21 cellular contexts compared by ENCODE assay signal in genomic region chr16:31439519-31439918, GRCh38. TPM values are rescaled to one million over a fixed set of nuclear protein-coding genes. Genes with fewer than 3 reads are reported as not detected.
A peak's percentile ranks its signal among the peaks of the same experiment; 100 is the strongest.
DNase-seq lines count a peak whose midpoint lies in the region; ATAC-seq and TF ChIP-seq lines count a peak whose summit lies in the region.
"Had no signal": no experiment of that assay in that cellular context is flagged by ENCODE, and none has a peak within 500 bp of the region (broad histone marks: within the 10 kb centered on the region; RNA-seq: fewer than 3 reads in every experiment).

No MANE protein-coding gene starts in this region.

- CTCF ChIA-PET in activated CD4-positive, alpha-beta T cell treated with anti-CD3 and anti-CD28 coated beads for 36 hours (lab: Charles Lee): no interaction called here
- CTCF ChIA-PET in activated CD4-positive, alpha-beta T cell treated with anti-CD3 and anti-CD28 coated beads, Interleukin-2, amount 10 ng/mL, durations not matched to agents 7 days and 5 days (lab: Charles Lee): interaction anchor here (1.1 kb wide), 1 partner anchor 57 kb away, joined by 4 read pairs; no protein-coding TSS in a partner anchor

- TF ChIP-seq CTCF in left ventricle myocardium inferior (IDR thresholded peaks at IDR 0.05; ENCODE audit: borderline replicate concordance) (no peak), heart right ventricle (IDR thresholded peaks at IDR 0.05) (no peak), gastrocnemius medialis (IDR thresholded peaks at IDR 0.05 in 4 of 5, conservative IDR thresholded peaks at IDR 0.05 in 1 of 5) (no peak)

- H3K27ac Mint-ChIP-seq in activated CD4-positive, alpha-beta T cell treated with anti-CD3 and anti-CD28 coated beads for 36 hours: no peak overlapping the region
- H3K27ac Mint-ChIP-seq in activated CD4-positive, alpha-beta T cell treated with anti-CD3 and anti-CD28 coated beads, Interleukin-2, amount 10 ng/mL, durations not matched to agents 7 days and 5 days: no peak overlapping the region
- peak overlapping the region; percentile 12 for H3K27ac Mint-ChIP-seq in activated T-helper 17 cell treated with anti-CD3 and anti-CD28 coated beads, Interleukin-2, amount 50 U/mL, for 72 hours
- H3K27ac Mint-ChIP-seq: HFFc6 had no signal

- in situ Hi-C loops in gastrocnemius medialis (cut with MboI; ENCODE audit: low sequenced_read_pairs in 4 of 4): loop anchor here in 2 of 4 donors (25.0 kb wide), 2 partner anchors 452 to 477 kb away; partner anchors contain the start of genes HSD3B7 (in 1 of the 2) and SETD1A (in 1 of the 2)

- peaks cover 2% of the 10 kb centered on the region for H3K27me3 Mint-ChIP-seq in activated CD4-positive, alpha-beta T cell treated with anti-CD3 and anti-CD28 coated beads for 36 hours
- peaks cover 1% of the 10 kb centered on the region for H3K27me3 Mint-ChIP-seq in activated CD4-positive, alpha-beta T cell treated with anti-CD3 and anti-CD28 coated beads, Interleukin-2, amount 10 ng/mL, durations not matched to agents 7 days and 5 days
- no peaks in the 10 kb centered on the region for H3K27me3 Mint-ChIP-seq in activated T-helper 17 cell treated with anti-CD3 and anti-CD28 coated beads, Interleukin-2, amount 50 U/mL, for 72 hours

- H3K4me1 ChIP-seq in left ventricle myocardium inferior (peaks cover 41% of the 10 kb centered on the region), heart right ventricle (peaks cover 0 to 37% (median 12%) of the 10 kb centered on the region in 9 donors), gastrocnemius medialis (peaks cover 19 to 21% of the 10 kb centered on the region in 2 donors)

- peak; percentile 21 for ATAC-seq in activated CD4-positive, alpha-beta T cell treated with anti-CD3 and anti-CD28 coated beads for 36 hours
- ATAC-seq in heart right ventricle: no peak
- ATAC-seq in activated T-helper 17 cell treated with anti-CD3 and anti-CD28 coated beads, Interleukin-2, amount 50 U/mL, for 72 hours (replicated peaks): peak; percentile 60
- no peak for ATAC-seq in gastrocnemius medialis
- no peak for ATAC-seq in sciatic nerve
- no peak for ATAC-seq in left colon
- ATAC-seq: PC-3 had no signal

- no peak for DNase-seq in activated CD4-positive, alpha-beta T cell treated with anti-CD3 and anti-CD28 coated beads for 36 hours
- no peak for DNase-seq in activated CD4-positive, alpha-beta T cell treated with anti-CD3 and anti-CD28 coated beads, Interleukin-2, amount 10 ng/mL, durations not matched to agents 7 days and 5 days
- DNase-seq in left ventricle myocardium inferior (no peak), heart right ventricle (no peak), gastrocnemius medialis (no peak), sciatic nerve (ENCODE audit: low spot score) (no peak), left colon (no peak)
- DNase-seq: AML-193, DMS79 treated with DMSO at 0.1 percent for 48 hours, H7, HFFc6, NCI-H1417 treated with DMSO at 0.1 percent for 48 hours, NCI-H1930, NCI-H226, NCI-H524, NCI-H82, PC-3, RPMI8226 had no signal

- 68 to 73% methylated on average over 3 of the region's 3 CpGs for WGBS in heart right ventricle, 2 donors

- H3K27me3 ChIP-seq in left ventricle myocardium inferior (ENCODE audit: low read depth) (no peaks in the 10 kb centered on the region), heart right ventricle (no peaks in the 10 kb centered on the region), gastrocnemius medialis (no peaks in the 10 kb centered on the region)

- POLR2A ChIA-PET in activated CD4-positive, alpha-beta T cell treated with anti-CD3 and anti-CD28 coated beads for 36 hours (lab: Charles Lee): no interaction called here
- POLR2A ChIA-PET in activated CD4-positive, alpha-beta T cell treated with anti-CD3 and anti-CD28 coated beads, Interleukin-2, amount 10 ng/mL, durations not matched to agents 7 days and 5 days (lab: Charles Lee): no interaction called here

- no peak overlapping the region for H3K4me3 Mint-ChIP-seq in activated CD4-positive, alpha-beta T cell treated with anti-CD3 and anti-CD28 coated beads for 36 hours
- H3K4me3 Mint-ChIP-seq in activated CD4-positive, alpha-beta T cell treated with anti-CD3 and anti-CD28 coated beads, Interleukin-2, amount 10 ng/mL, durations not matched to agents 7 days and 5 days: no peak overlapping the region
- H3K4me3 Mint-ChIP-seq in activated T-helper 17 cell treated with anti-CD3 and anti-CD28 coated beads, Interleukin-2, amount 50 U/mL, for 72 hours: peak overlapping the region; percentile 22
- H3K4me3 Mint-ChIP-seq: HFFc6 had no signal

- no peaks in the 10 kb centered on the region for H3K36me3 ChIP-seq in left ventricle myocardium inferior
- H3K36me3 ChIP-seq in heart right ventricle: peaks cover 0 to 4% (median 0%) of the 10 kb centered on the region in 9 donors
- H3K36me3 ChIP-seq in gastrocnemius medialis: no peaks in the 10 kb centered on the region

- H3K4me1 Mint-ChIP-seq in activated CD4-positive, alpha-beta T cell treated with anti-CD3 and anti-CD28 coated beads for 36 hours: peaks cover 18% of the 10 kb centered on the region
- peaks cover 19% of the 10 kb centered on the region for H3K4me1 Mint-ChIP-seq in activated CD4-positive, alpha-beta T cell treated with anti-CD3 and anti-CD28 coated beads, Interleukin-2, amount 10 ng/mL, durations not matched to agents 7 days and 5 days
- peaks cover 14% of the 10 kb centered on the region for H3K4me1 Mint-ChIP-seq in activated T-helper 17 cell treated with anti-CD3 and anti-CD28 coated beads, Interleukin-2, amount 50 U/mL, for 72 hours

- H3K4me3 ChIP-seq in left ventricle myocardium inferior (no peak overlapping the region), heart right ventricle (no peak overlapping the region), gastrocnemius medialis (no peak overlapping the region)

- no peaks in the 10 kb centered on the region for H3K9me3 Mint-ChIP-seq in activated CD4-positive, alpha-beta T cell treated with anti-CD3 and anti-CD28 coated beads for 36 hours (ENCODE audit: low read depth)
- H3K9me3 Mint-ChIP-seq in activated CD4-positive, alpha-beta T cell treated with anti-CD3 and anti-CD28 coated beads, Interleukin-2, amount 10 ng/mL, durations not matched to agents 7 days and 5 days: no peaks in the 10 kb centered on the region
- no peaks in the 10 kb centered on the region for H3K9me3 Mint-ChIP-seq in activated T-helper 17 cell treated with anti-CD3 and anti-CD28 coated beads, Interleukin-2, amount 50 U/mL, for 72 hours
- H3K9me3 Mint-ChIP-seq: HFFc6 had no signal

- no peaks in the 10 kb centered on the region for H3K9me3 ChIP-seq in left ventricle myocardium inferior (replicated peaks)
- H3K9me3 ChIP-seq in heart right ventricle: no peaks in the 10 kb centered on the region
- H3K9me3 ChIP-seq in gastrocnemius medialis: no peaks in the 10 kb centered on the region

- TF ChIP-seq POLR2A in gastrocnemius medialis (IDR thresholded peaks at IDR 0.05): no peak

- H3K27ac ChIP-seq in left ventricle myocardium inferior (replicated peaks): peak overlapping the region; percentile 96
- H3K27ac ChIP-seq in heart right ventricle: peak overlapping the region in 1 of 10 donors; percentile 39
- H3K27ac ChIP-seq in gastrocnemius medialis: peak overlapping the region; percentile 87 to 99 (median 96)
- H3K27ac ChIP-seq: 22Rv1 had no signal

- no peaks in the 10 kb centered on the region for H3K36me3 Mint-ChIP-seq in activated CD4-positive, alpha-beta T cell treated with anti-CD3 and anti-CD28 coated beads for 36 hours (ENCODE audit: low read depth)
- H3K36me3 Mint-ChIP-seq in activated CD4-positive, alpha-beta T cell treated with anti-CD3 and anti-CD28 coated beads, Interleukin-2, amount 10 ng/mL, durations not matched to agents 7 days and 5 days (ENCODE audit: low read depth): no peaks in the 10 kb centered on the region
- no peaks in the 10 kb centered on the region for H3K36me3 Mint-ChIP-seq in activated T-helper 17 cell treated with anti-CD3 and anti-CD28 coated beads, Interleukin-2, amount 50 U/mL, for 72 hours (ENCODE audit: low read depth)

- intact Hi-C loops in activated CD4-positive, alpha-beta T cell treated with anti-CD3 and anti-CD28 coated beads for 36 hours (cut with DNase I, micrococcal nuclease): no loop called here
- intact Hi-C loops in left ventricle myocardium inferior (cut with micrococcal nuclease) (no loop called here), heart right ventricle (cut with DNase I) (no loop called here), gastrocnemius medialis (cut with DNase I; ENCODE audit: low total_unique reads) (no loop called here), sciatic nerve (cut with DNase I) (no loop called here), left colon (cut with DNase I, micrococcal nuclease) (no loop called here)

RNA-seq across cellular contexts. Expression of gene ZNF843, which starts 3.1 kb away (rescaled TPM):
- total RNA-seq in activated CD4-positive, alpha-beta T cell treated with anti-CD3 and anti-CD28 coated beads for 36 hours: under 1 TPM; 0.16 to 0.18 TPM
- under 1 TPM; 0.07 to 0.12 TPM for total RNA-seq in activated CD4-positive, alpha-beta T cell treated with anti-CD3 and anti-CD28 coated beads, Interleukin-2, amount 10 ng/mL, durations not matched to agents 7 days and 5 days
- total RNA-seq in left ventricle myocardium inferior (3.2 TPM), heart right ventricle (1 to 10 TPM; 1.9 to 5.4 (median 2.7) TPM), gastrocnemius medialis (1 to 10 TPM in 3 of 4 donors, under 1 TPM in 1; 0.65 to 3.0 (median 1.5) TPM), sciatic nerve (1.5 TPM), left colon (under 1 TPM; 0.31 to 0.39 TPM)
- polyA plus RNA-seq in heart right ventricle: 1 to 10 TPM in 1 of 2 donors, under 1 TPM in 1; 0.22 to 1.5 TPM
- under 1 TPM; 0.09 to 0.37 TPM for total RNA-seq in activated T-helper 17 cell treated with anti-CD3 and anti-CD28 coated beads, Interleukin-2, amount 50 U/mL, for 72 hours
- total RNA-seq: PC-3 had no signal

RNA-seq across cellular contexts. Expression of gene COX6A2, which starts 11.4 kb away (rescaled TPM):
- not detected for total RNA-seq in activated CD4-positive, alpha-beta T cell treated with anti-CD3 and anti-CD28 coated beads for 36 hours
- not detected for total RNA-seq in activated CD4-positive, alpha-beta T cell treated with anti-CD3 and anti-CD28 coated beads, Interleukin-2, amount 10 ng/mL, durations not matched to agents 7 days and 5 days
- total RNA-seq in left ventricle myocardium inferior (1,568 TPM), heart right ventricle (1,000 to 10,000 TPM in 8 of 10 donors, 100 to 1,000 TPM in 2; 615 to 1,697 (median 1,335) TPM), gastrocnemius medialis (1,000 to 10,000 TPM in 1 of 4 donors, 100 to 1,000 TPM in 3; 597 to 1,192 (median 930) TPM), sciatic nerve (not detected), left colon (not detected)
- polyA plus RNA-seq in heart right ventricle: 1,000 to 10,000 TPM; 1,540 to 9,450 TPM
- not detected for total RNA-seq in activated T-helper 17 cell treated with anti-CD3 and anti-CD28 coated beads, Interleukin-2, amount 50 U/mL, for 72 hours
- total RNA-seq: G401, H7, HFFc6, PC-3 had no signal

RNA-seq across cellular contexts. Expression of gene ARMC5, which starts 19.8 kb away (rescaled TPM):
- 1 to 10 TPM; 7.0 to 7.9 TPM for total RNA-seq in activated CD4-positive, alpha-beta T cell treated with anti-CD3 and anti-CD28 coated beads for 36 hours
- 10 to 100 TPM; 11.4 to 12.3 TPM for total RNA-seq in activated CD4-positive, alpha-beta T cell treated with anti-CD3 and anti-CD28 coated beads, Interleukin-2, amount 10 ng/mL, durations not matched to agents 7 days and 5 days
- 5.8 TPM for total RNA-seq in left ventricle myocardium inferior
- total RNA-seq in heart right ventricle: 1 to 10 TPM; 3.8 to 7.8 (median 6.4) TPM
- 10 to 100 TPM in 1 of 2 donors, 1 to 10 TPM in 1; 8.4 to 11.9 TPM for polyA plus RNA-seq in heart right ventricle
- 10 to 100 TPM; 11.9 to 17.9 TPM for total RNA-seq in activated T-helper 17 cell treated with anti-CD3 and anti-CD28 coated beads, Interleukin-2, amount 50 U/mL, for 72 hours
- total RNA-seq in gastrocnemius medialis: 10 to 100 TPM; 13.9 to 24.3 (median 19.4) TPM
- total RNA-seq in sciatic nerve: 10.0 TPM
- total RNA-seq in left colon: 1 to 10 TPM; 7.0 to 8.5 TPM

RNA-seq across cellular contexts. Expression of gene TGFB1I1, which starts 32.4 kb away (rescaled TPM):
- total RNA-seq in activated CD4-positive, alpha-beta T cell treated with anti-CD3 and anti-CD28 coated beads for 36 hours: 1 to 10 TPM in 1 of 2 experiments, under 1 TPM in 1; 0.80 to 1.1 TPM
- total RNA-seq in activated CD4-positive, alpha-beta T cell treated with anti-CD3 and anti-CD28 coated beads, Interleukin-2, amount 10 ng/mL, durations not matched to agents 7 days and 5 days: under 1 TPM; 0.20 to 0.48 TPM
- 15.6 TPM for total RNA-seq in left ventricle myocardium inferior
- total RNA-seq in heart right ventricle: 10 to 100 TPM; 11.3 to 43.0 (median 16.7) TPM
- 10 to 100 TPM; 20.8 to 37.3 TPM for polyA plus RNA-seq in heart right ventricle
- total RNA-seq in activated T-helper 17 cell treated with anti-CD3 and anti-CD28 coated beads, Interleukin-2, amount 50 U/mL, for 72 hours: 1 to 10 TPM; 2.7 to 5.6 TPM
- total RNA-seq in gastrocnemius medialis: 10 to 100 TPM in 1 of 4 donors, 1 to 10 TPM in 3; 4.6 to 14.4 (median 7.4) TPM
- 66.3 TPM for total RNA-seq in sciatic nerve
- 10 to 100 TPM in 1 of 2 donors, 1 to 10 TPM in 1; 7.4 to 42.8 TPM for total RNA-seq in left colon

RNA-seq across cellular contexts. Expression of gene SLC5A2, which starts 43.4 kb away (rescaled TPM):
- under 1 TPM; 0.11 TPM for total RNA-seq in activated CD4-positive, alpha-beta T cell treated with anti-CD3 and anti-CD28 coated beads for 36 hours
- total RNA-seq in activated CD4-positive, alpha-beta T cell treated with anti-CD3 and anti-CD28 coated beads, Interleukin-2, amount 10 ng/mL, durations not matched to agents 7 days and 5 days: under 1 TPM in 1 of 2 experiments, not detected in 1; 0.52 TPM
- total RNA-seq in left ventricle myocardium inferior (not detected), heart right ventricle (not detected), gastrocnemius medialis (not detected), sciatic nerve (not detected), left colon (under 1 TPM; 0.28 to 0.79 TPM)
- polyA plus RNA-seq in heart right ventricle: 1 to 10 TPM in 1 of 2 donors, under 1 TPM in 1; 0.77 to 1.9 TPM
- 1 to 10 TPM in 1 of 2 donors, under 1 TPM in 1; 0.50 to 1.2 TPM for total RNA-seq in activated T-helper 17 cell treated with anti-CD3 and anti-CD28 coated beads, Interleukin-2, amount 50 U/mL, for 72 hours
- total RNA-seq: G401 had no signal

Comparison
In these comparisons a context has a peak if more than half of its experiments do, and no peak if none do; other contexts are left out.
1. ATAC-seq: peak in activated CD4-positive, alpha-beta T cell treated with anti-CD3 and anti-CD28 coated beads for 36 hours (single experiment) and activated T-helper 17 cell treated with anti-CD3 and anti-CD28 coated beads, Interleukin-2, amount 50 U/mL, for 72 hours (single experiment); none in heart right ventricle (0 of 8), gastrocnemius medialis (0 of 2), sciatic nerve (single experiment) and left colon (single experiment).
2. RNA of gene COX6A2, which starts 11.4 kb away (total RNA-seq): 1,568 TPM in left ventricle myocardium inferior (single experiment), 615 to 1,697 TPM in heart right ventricle and 597 to 1,192 TPM in gastrocnemius medialis; not detected in activated CD4-positive, alpha-beta T cell treated with anti-CD3 and anti-CD28 coated beads for 36 hours, not detected in activated CD4-positive, alpha-beta T cell treated with anti-CD3 and anti-CD28 coated beads, Interleukin-2, amount 10 ng/mL, durations not matched to agents 7 days and 5 days, not detected in activated T-helper 17 cell treated with anti-CD3 and anti-CD28 coated beads, Interleukin-2, amount 50 U/mL, for 72 hours, not detected in sciatic nerve (single experiment) and not detected in left colon; every median in the first group is over 100 times any median in the second.